1 cellular context compared by ENCODE assay signal in the genomic region with DNA sequence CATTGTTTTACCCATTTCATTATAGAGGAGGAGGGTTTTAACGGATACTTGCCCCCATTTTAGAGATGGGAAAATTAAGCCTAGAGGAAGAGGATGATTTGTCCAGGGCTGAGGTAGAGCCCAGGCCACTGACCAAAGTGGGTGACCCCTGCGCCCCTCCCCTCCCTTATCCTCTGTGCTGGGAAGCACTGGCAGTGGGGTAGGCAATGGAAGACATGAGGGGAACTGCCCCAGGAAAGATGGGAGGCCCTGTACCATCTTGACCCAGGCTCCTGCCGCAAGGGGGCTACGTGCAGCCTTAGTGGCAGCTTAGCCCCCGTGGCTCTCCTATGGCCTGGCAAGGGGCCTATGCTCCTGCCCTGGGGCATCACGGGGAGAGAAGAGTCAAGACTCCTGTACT.
TF ChIP-seq lines count a peak whose summit lies in the region.

No MANE protein-coding gene starts in this region.

TF ChIP-seq in SK-N-SH treated with all-trans-retinoic acid at 6 μM for 48 hours, 23 proteins besides CTCF, POLR2A, EP300 and RAD21 (continued from another document):
- TF ChIP-seq, protein P1, sequence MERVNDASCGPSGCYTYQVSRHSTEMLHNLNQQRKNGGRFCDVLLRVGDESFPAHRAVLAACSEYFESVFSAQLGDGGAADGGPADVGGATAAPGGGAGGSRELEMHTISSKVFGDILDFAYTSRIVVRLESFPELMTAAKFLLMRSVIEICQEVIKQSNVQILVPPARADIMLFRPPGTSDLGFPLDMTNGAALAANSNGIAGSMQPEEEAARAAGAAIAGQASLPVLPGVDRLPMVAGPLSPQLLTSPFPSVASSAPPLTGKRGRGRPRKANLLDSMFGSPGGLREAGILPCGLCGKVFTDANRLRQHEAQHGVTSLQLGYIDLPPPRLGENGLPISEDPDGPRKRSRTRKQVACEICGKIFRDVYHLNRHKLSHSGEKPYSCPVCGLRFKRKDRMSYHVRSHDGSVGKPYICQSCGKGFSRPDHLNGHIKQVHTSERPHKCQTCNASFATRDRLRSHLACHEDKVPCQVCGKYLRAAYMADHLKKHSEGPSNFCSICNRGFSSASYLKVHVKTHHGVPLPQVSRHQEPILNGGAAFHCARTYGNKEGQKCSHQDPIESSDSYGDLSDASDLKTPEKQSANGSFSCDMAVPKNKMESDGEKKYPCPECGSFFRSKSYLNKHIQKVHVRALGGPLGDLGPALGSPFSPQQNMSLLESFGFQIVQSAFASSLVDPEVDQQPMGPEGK (CRISPR knock-in tag; IDR thresholded peaks at IDR 0.05; ENCODE audit: borderline replicate concordance): no peak
- TF ChIP-seq ZNF70 (CRISPR knock-in tag; IDR thresholded peaks at IDR 0.05) (no peak), ZNF8 (CRISPR knock-in tag; IDR thresholded peaks at IDR 0.05) (no peak), ZFP30 (CRISPR knock-in tag; IDR thresholded peaks at IDR 0.05) (no peak), PPARA (CRISPR knock-in tag; IDR thresholded peaks at IDR 0.05; ENCODE audit: borderline replicate concordance) (no peak)
- TF ChIP-seq, protein P2, sequence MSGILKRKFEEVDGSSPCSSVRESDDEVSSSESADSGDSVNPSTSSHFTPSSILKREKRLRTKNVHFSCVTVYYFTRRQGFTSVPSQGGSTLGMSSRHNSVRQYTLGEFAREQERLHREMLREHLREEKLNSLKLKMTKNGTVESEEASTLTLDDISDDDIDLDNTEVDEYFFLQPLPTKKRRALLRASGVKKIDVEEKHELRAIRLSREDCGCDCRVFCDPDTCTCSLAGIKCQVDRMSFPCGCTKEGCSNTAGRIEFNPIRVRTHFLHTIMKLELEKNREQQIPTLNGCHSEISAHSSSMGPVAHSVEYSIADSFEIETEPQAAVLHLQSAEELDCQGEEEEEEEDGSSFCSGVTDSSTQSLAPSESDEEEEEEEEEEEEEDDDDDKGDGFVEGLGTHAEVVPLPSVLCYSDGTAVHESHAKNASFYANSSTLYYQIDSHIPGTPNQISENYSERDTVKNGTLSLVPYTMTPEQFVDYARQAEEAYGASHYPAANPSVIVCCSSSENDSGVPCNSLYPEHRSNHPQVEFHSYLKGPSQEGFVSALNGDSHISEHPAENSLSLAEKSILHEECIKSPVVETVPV (CRISPR knock-in tag; IDR thresholded peaks at IDR 0.05): no peak
- TF ChIP-seq, protein P3, sequence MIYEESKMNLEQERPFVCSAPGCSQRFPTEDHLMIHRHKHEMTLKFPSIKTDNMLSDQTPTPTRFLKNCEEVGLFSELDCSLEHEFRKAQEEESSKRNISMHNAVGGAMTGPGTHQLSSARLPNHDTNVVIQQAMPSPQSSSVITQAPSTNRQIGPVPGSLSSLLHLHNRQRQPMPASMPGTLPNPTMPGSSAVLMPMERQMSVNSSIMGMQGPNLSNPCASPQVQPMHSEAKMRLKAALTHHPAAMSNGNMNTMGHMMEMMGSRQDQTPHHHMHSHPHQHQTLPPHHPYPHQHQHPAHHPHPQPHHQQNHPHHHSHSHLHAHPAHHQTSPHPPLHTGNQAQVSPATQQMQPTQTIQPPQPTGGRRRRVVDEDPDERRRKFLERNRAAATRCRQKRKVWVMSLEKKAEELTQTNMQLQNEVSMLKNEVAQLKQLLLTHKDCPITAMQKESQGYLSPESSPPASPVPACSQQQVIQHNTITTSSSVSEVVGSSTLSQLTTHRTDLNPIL (CRISPR knock-in tag; IDR thresholded peaks at IDR 0.05; ENCODE audit: low read depth): no peak
- TF ChIP-seq, protein P4, sequence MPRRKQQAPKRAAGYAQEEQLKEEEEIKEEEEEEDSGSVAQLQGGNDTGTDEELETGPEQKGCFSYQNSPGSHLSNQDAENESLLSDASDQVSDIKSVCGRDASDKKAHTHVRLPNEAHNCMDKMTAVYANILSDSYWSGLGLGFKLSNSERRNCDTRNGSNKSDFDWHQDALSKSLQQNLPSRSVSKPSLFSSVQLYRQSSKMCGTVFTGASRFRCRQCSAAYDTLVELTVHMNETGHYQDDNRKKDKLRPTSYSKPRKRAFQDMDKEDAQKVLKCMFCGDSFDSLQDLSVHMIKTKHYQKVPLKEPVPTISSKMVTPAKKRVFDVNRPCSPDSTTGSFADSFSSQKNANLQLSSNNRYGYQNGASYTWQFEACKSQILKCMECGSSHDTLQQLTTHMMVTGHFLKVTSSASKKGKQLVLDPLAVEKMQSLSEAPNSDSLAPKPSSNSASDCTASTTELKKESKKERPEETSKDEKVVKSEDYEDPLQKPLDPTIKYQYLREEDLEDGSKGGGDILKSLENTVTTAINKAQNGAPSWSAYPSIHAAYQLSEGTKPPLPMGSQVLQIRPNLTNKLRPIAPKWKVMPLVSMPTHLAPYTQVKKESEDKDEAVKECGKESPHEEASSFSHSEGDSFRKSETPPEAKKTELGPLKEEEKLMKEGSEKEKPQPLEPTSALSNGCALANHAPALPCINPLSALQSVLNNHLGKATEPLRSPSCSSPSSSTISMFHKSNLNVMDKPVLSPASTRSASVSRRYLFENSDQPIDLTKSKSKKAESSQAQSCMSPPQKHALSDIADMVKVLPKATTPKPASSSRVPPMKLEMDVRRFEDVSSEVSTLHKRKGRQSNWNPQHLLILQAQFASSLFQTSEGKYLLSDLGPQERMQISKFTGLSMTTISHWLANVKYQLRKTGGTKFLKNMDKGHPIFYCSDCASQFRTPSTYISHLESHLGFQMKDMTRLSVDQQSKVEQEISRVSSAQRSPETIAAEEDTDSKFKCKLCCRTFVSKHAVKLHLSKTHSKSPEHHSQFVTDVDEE (CRISPR knock-in tag; IDR thresholded peaks at IDR 0.05): no peak
